Comparison of ENCODE assay signal across 9 cellular contexts in the genomic region with DNA sequence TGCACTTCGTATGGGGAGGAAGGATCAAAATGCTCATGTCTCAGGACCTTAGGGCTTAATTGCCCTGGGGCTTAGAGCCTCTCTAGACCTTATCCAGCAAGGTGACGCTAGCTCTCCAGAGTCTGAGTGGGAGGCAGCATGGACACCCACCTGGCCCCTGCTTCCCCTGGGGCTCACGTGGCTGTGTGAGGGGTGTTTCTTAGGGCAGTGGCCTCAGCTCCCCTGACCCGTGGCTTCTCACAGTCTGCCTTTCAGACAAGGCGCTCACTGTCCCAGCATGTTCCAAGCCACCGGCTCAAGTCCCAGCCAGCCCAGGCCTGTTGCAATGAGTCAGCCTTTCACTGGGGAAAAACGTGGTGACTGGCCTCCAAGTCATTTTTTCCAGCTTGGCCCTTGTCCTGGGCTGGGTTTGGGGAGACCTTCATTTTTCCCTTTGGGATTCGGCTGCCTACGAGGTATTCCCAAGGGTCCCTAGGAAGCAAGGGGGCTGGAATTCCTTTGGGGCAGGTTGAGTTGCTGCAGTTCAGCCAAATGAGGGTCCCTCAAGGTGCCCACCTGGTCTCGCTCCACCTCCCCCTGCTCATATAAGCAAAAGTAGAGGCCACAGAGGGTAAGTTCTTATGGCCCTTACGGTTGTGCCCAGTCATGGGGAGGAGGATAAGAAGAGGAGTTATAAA. TPM values are rescaled to one million over a fixed set of nuclear protein-coding genes. Genes with fewer than 3 reads are reported as not detected.
DNase-seq lines count a peak whose midpoint lies in the region; ATAC-seq and TF ChIP-seq lines count a peak whose summit lies in the region.
"Had no signal": no experiment of that assay in that cellular context is flagged by ENCODE, and none has a peak within 500 bp of the region (broad histone marks: within the 10 kb centered on the region; RNA-seq: fewer than 3 reads in every experiment).

No MANE protein-coding gene starts in this region.

- TF ChIP-seq CTCF in RWPE1 (conservative IDR thresholded peaks at IDR 0.05; ENCODE audit: low read depth): no peak

- peak overlapping the region; percentile 91 for H3K27ac ChIP-seq in RWPE1

- CTCF ChIA-PET in RWPE1 (lab: Yijun Ruan, JAX): interaction anchor here (0.8 to 1.5 kb wide), 2 partner anchors 15 to 633 kb away, joined by 3 to 4 read pairs; no protein-coding TSS in a partner anchor

- POLR2A ChIA-PET in RWPE1 (lab: Yijun Ruan, JAX; ENCODE audit: low non-redundant PET): interaction anchor here (0.6 to 0.7 kb wide), 3 partner anchors 28 to 169 kb away, joined by 3 read pairs; no protein-coding TSS in a partner anchor

- DNase-seq in activated CD8-positive, alpha-beta memory T cell treated with anti-CD3 and anti-CD28 coated beads for 24 hours: peak; percentile 55
- DNase-seq in activated CD8-positive, alpha-beta memory T cell treated with anti-CD3 and anti-CD28 coated beads, Interleukin-2, amount 50 U/mL, for 4 hours: no peak
- DNase-seq in RWPE1 (ENCODE audit: low spot score): peak; percentile 64
- peak; percentile 81 for DNase-seq in fibroblast of peridontal ligament (ENCODE audit: extremely low read depth)
- DNase-seq in posterior vena cava (ENCODE audit: low spot score): peak; percentile 95
- DNase-seq in superior temporal gyrus (ENCODE audit: extremely low spot score): no peak
- DNase-seq: CD4-positive, CD25-positive, alpha-beta regulatory T cell had no signal

- ATAC-seq in GM21360 (IDR thresholded peaks at IDR 0.05; ENCODE audit: unreplicated experiment): no peak
- no peak for ATAC-seq in GM21737 (IDR thresholded peaks at IDR 0.05; ENCODE audit: unreplicated experiment)

- intact Hi-C loops in posterior vena cava (cut with DNase I): loop anchor here in 1 of 2 donors (5.0 kb wide), 1 partner anchor 667 kb away; no protein-coding TSS in a partner anchor

RNA-seq across cellular contexts. Expression of gene BHLHE40, which starts 15.7 kb away (rescaled TPM):
- 10 to 100 TPM; 87.8 to 89.9 TPM for total RNA-seq in posterior vena cava

Comparison
In these comparisons a context has a peak if more than half of its experiments do, and no peak if none do; other contexts are left out.
1. DNase-seq: peak in activated CD8-positive, alpha-beta memory T cell treated with anti-CD3 and anti-CD28 coated beads for 24 hours (single experiment), RWPE1 (single experiment), fibroblast of peridontal ligament (single experiment) and posterior vena cava (single experiment); none in activated CD8-positive, alpha-beta memory T cell treated with anti-CD3 and anti-CD28 coated beads, Interleukin-2, amount 50 U/mL, for 4 hours (single experiment) and superior temporal gyrus (single experiment).